ENCODE assay signal across 14 cellular contexts in genomic region chr16:49382916-49383315, GRCh38. TPM values are rescaled to one million over a fixed set of nuclear protein-coding genes. Genes with fewer than 3 reads are reported as not detected.
DNase-seq lines count a peak whose midpoint lies in the region; ATAC-seq and TF ChIP-seq lines count a peak whose summit lies in the region.
"Had no signal": no experiment of that assay in that cellular context is flagged by ENCODE, and none has a peak within 500 bp of the region (broad histone marks: within the 10 kb centered on the region; RNA-seq: fewer than 3 reads in every experiment).

No MANE protein-coding gene starts in this region.

- H3K9me3 ChIP-seq in DOHH2 (ENCODE audit: control insufficient read depth, insufficient read depth, low read length) (no peaks in the 10 kb centered on the region), PC-3 (ENCODE audit: low read length) (no peaks in the 10 kb centered on the region)
- H3K9me3 ChIP-seq: HAP-1 had no signal

- H2AFZ ChIP-seq in PC-3 (ENCODE audit: low read length) = no peak overlapping the region

- H3K4me2 ChIP-seq in DOHH2 (ENCODE audit: low read length) (no peak overlapping the region), PC-3 (ENCODE audit: low read length) (no peak overlapping the region)

- no TSS peak for BruUV-seq in PC-3 (replicated peaks; lab: Mats Ljungman, UMichigan)

- CTCF ChIA-PET in PC-3 (lab: Charles Lee) = no interaction called here

- no peak overlapping the region for H3K9ac ChIP-seq in PC-3 (ENCODE audit: low read length)

- H3K79me2 ChIP-seq in DOHH2 (ENCODE audit: control insufficient read depth, low read length) (no peaks in the 10 kb centered on the region), PC-3 (ENCODE audit: low read length) (no peaks in the 10 kb centered on the region)

- no peaks in the 10 kb centered on the region for H4K20me1 ChIP-seq in DOHH2 (ENCODE audit: control insufficient read depth, insufficient read depth, low read depth, low read length)
- H4K20me1 ChIP-seq in PC-3 (ENCODE audit: low read length) = no peaks in the 10 kb centered on the region

- ATAC-seq in GM19351 (IDR thresholded peaks at IDR 0.05; ENCODE audit: unreplicated experiment) (peak; percentile 71), PC-3 (no peak), HG03196 (IDR thresholded peaks at IDR 0.05; ENCODE audit: unreplicated experiment) (no peak), GM21529 (IDR thresholded peaks at IDR 0.05; ENCODE audit: unreplicated experiment) (no peak)
- ATAC-seq: heart right ventricle, lower lobe of right lung had no signal

- H3K27me3 ChIP-seq in DOHH2 (ENCODE audit: control insufficient read depth, low read length) (no peaks in the 10 kb centered on the region), PC-3 (ENCODE audit: low read length) (no peaks in the 10 kb centered on the region; the same call in 1 of the 2 replicates)

- peak; percentile 51 for TF ChIP-seq CTCF in DOHH2 (IDR thresholded peaks at IDR 0.05; ENCODE audit: low read depth, low read length, poor library complexity, severe bottlenecking)
- TF ChIP-seq CTCF in PC-3 (conservative IDR thresholded peaks at IDR 0.05; ENCODE audit: low read depth, low read length) = no peak; the same call in 1 of the 2 replicates

- intact Hi-C loops in PC-3 (cut with micrococcal nuclease) = no loop called here

- POLR2A ChIA-PET in PC-3 (lab: Charles Lee; ENCODE audit: unreplicated experiment) = no interaction called here

- H3K27ac ChIP-seq in DOHH2 (ENCODE audit: low read depth, low read length) = no peak overlapping the region
- H3K27ac ChIP-seq in PC-3 (ENCODE audit: low read length) = no peak overlapping the region
- H3K27ac ChIP-seq: heart right ventricle, lower lobe of right lung, skin epidermis had no signal

- H3F3A ChIP-seq in DOHH2 (ENCODE audit: control insufficient read depth, insufficient read depth) (no peaks in the 10 kb centered on the region), PC-3 (ENCODE audit: low read length, unreplicated experiment) (no peaks in the 10 kb centered on the region)

- H3K4me1 ChIP-seq in DOHH2 (ENCODE audit: control insufficient read depth, low read length) (no peaks in the 10 kb centered on the region), PC-3 (ENCODE audit: insufficient read depth, low read length) (no peaks in the 10 kb centered on the region)
- H3K4me1 ChIP-seq: HAP-1, heart right ventricle, lower lobe of right lung had no signal

- H3K36me3 ChIP-seq in DOHH2 (ENCODE audit: control insufficient read depth, low read length) = no peaks in the 10 kb centered on the region
- no peaks in the 10 kb centered on the region for H3K36me3 ChIP-seq in PC-3 (ENCODE audit: low read depth, low read length)
- H3K36me3 ChIP-seq: HAP-1, heart right ventricle, lower lobe of right lung had no signal

- no peaks in the 10 kb centered on the region for H3K9me2 ChIP-seq in DOHH2 (replicated peaks; ENCODE audit: control insufficient read depth, low read length)
- H3K9me2 ChIP-seq in PC-3 (replicated peaks; ENCODE audit: low read length) = no peaks in the 10 kb centered on the region

- H3K4me3 ChIP-seq in DOHH2 (ENCODE audit: low read length) = no peak overlapping the region
- H3K4me3 ChIP-seq in PC-3 (ENCODE audit: low read length) = no peak overlapping the region
- H3K4me3 ChIP-seq: HAP-1, heart right ventricle, lower lobe of right lung, skin epidermis had no signal

- DNase-seq in PC-3 (peak; percentile 1), iPS-NIHi11 (ENCODE audit: low spot score) (peak; percentile 74), NCI-H524 treated with DMSO at 0.1 percent for 48 hours (lab: John Stamatoyannopoulos, UW) (no peak)
- DNase-seq: heart right ventricle, lower lobe of right lung, NCI-H1694 had no signal

RNA-seq across cellular contexts. Expression of gene C16orf78, which starts 9.3 kb away (rescaled TPM):
- not detected in 2 replicates for total RNA-seq in PC-3 (2014; rRNA removed)
- total RNA-seq: heart right ventricle; lower lobe of right lung; T-helper 1 cell treated with Interleukin-12 subunit alpha and Interleukin-12 subunit beta and Interleukin-4 antibody, amounts not matched to agents 30 ng/mL and 1 ng/mL, for 36 hours; temporal lobe had no signal
